8 cellular contexts compared by ENCODE assay signal in the genomic region with DNA sequence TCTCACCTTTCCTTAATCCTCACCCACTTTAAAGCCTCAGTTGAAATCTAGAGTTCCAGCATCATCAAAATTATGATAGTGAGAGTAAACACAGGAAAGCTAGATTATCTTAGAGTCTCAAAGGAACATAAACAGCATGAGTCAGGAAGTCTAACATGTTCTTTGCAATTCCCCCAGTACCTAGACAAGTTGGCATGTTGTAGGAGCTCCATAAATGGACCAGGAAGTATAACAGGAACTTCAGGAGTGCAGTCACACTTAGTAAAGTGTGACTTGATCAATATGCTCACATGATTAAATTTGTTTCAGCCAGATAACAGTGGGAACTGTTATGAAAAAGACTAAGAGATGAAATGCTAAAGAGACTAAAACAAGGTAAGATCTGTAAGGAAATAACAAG.
"Had no signal": no experiment of that assay in that cellular context is flagged by ENCODE, and none has a peak within 500 bp of the region (broad histone marks: within the 10 kb centered on the region; RNA-seq: fewer than 3 reads in every experiment).

No MANE protein-coding gene starts in this region.

- H3K4me3 ChIP-seq: GM23338, K562 had no signal

- DNase-seq: H9, HCEC 1CT, IMR-90 had no signal

- FAIRE-seq: H1, H54, HTR-8/SVneo, K562 had no signal

- ATAC-seq: GM23338, K562 had no signal
